8 cellular contexts compared by ENCODE assay signal in genomic region chr19:48965033-48965805, GRCh38. TPM values are rescaled to one million over a fixed set of nuclear protein-coding genes. Genes with fewer than 3 reads are reported as not detected.
A peak's percentile ranks its signal among the peaks of the same experiment; 100 is the strongest.
DNase-seq lines count a peak whose midpoint lies in the region; ATAC-seq and TF ChIP-seq lines count a peak whose summit lies in the region.

Gene FTL, plus strand, starts transcription at chr19:48965309. Its CDS starts 199 bp downstream, at chr19:48965508.

- H3K9me3 ChIP-seq in SU-DHL-6 (ENCODE audit: insufficient read depth, low read length) (no peaks in the 10 kb centered on the region), thoracic aorta (no peaks in the 10 kb centered on the region)

- H3K9me3 Mint-ChIP-seq in activated naive CD8-positive, alpha-beta T cell treated with anti-CD3 and anti-CD28 coated beads for 36 hours, result peaks cover 3% of the 10 kb centered on the region
- no peaks in the 10 kb centered on the region for H3K9me3 Mint-ChIP-seq in osteocyte (ENCODE audit: unreplicated experiment)

- POLR2A ChIA-PET in GM10248 (lab: Yijun Ruan, JAX), result interaction anchor here (0.8 to 3.8 kb wide), 12 partner anchors 11 to 172 kb away, joined by 3 to 67 read pairs (median 10); partner anchors contain the start of genes BAX, GYS1, NUCB1 and PPP1R15A

- peak within 1 kb of the TSS; percentile 15 for H2AFZ ChIP-seq in SU-DHL-6 (ENCODE audit: low read depth, low read length, severe bottlenecking)

- H3F3A ChIP-seq in SU-DHL-6 (ENCODE audit: insufficient read depth), result peaks cover 46% of the 10 kb centered on the region

- peaks cover 47% of the 10 kb centered on the region for H3K4me1 Mint-ChIP-seq in activated naive CD8-positive, alpha-beta T cell treated with anti-CD3 and anti-CD28 coated beads for 36 hours
- H3K4me1 Mint-ChIP-seq in osteocyte (ENCODE audit: unreplicated experiment), result peaks cover 56% of the 10 kb centered on the region

- peaks cover 14% of the 10 kb centered on the region for H3K79me2 ChIP-seq in SU-DHL-6 (ENCODE audit: insufficient read depth, low read length)

- H4K20me1 ChIP-seq in SU-DHL-6 (ENCODE audit: low read depth, low read length), result no peaks in the 10 kb centered on the region

- H3K27me3 ChIP-seq in SU-DHL-6 (ENCODE audit: low read length) (no peaks in the 10 kb centered on the region), thoracic aorta (replicated peaks; ENCODE audit: insufficient read depth) (no peaks in the 10 kb centered on the region)

- peak within 1 kb of the TSS; percentile 97 for H3K27ac Mint-ChIP-seq in activated naive CD8-positive, alpha-beta T cell treated with anti-CD3 and anti-CD28 coated beads for 36 hours
- H3K27ac Mint-ChIP-seq in osteocyte (ENCODE audit: unreplicated experiment), result peak within 1 kb of the TSS; percentile 98

- peak within 1 kb of the TSS; percentile 72 for H3K4me3 ChIP-seq in SU-DHL-6 (ENCODE audit: insufficient read depth, low read length, poor library complexity, severe bottlenecking)
- peak within 1 kb of the TSS; percentile 81 for H3K4me3 ChIP-seq in thoracic aorta

- H3K27me3 Mint-ChIP-seq in activated naive CD8-positive, alpha-beta T cell treated with anti-CD3 and anti-CD28 coated beads for 36 hours, result peaks cover 4% of the 10 kb centered on the region
- no peaks in the 10 kb centered on the region for H3K27me3 Mint-ChIP-seq in osteocyte (ENCODE audit: unreplicated experiment)

- H3K4me1 ChIP-seq in thoracic aorta (ENCODE audit: control insufficient read depth in 1 of 2, low read depth in 2 of 2), result peaks cover 15 to 49% of the 10 kb centered on the region in 2 donors

- H3K4me3 Mint-ChIP-seq in activated naive CD8-positive, alpha-beta T cell treated with anti-CD3 and anti-CD28 coated beads for 36 hours, result peak within 1 kb of the TSS; percentile 99
- peak within 1 kb of the TSS; percentile 95 for H3K4me3 Mint-ChIP-seq in osteocyte (ENCODE audit: unreplicated experiment)

- TF ChIP-seq CTCF in GM10248 (IDR thresholded peaks at IDR 0.05; ENCODE audit: control extremely low read depth, extremely low read depth, low read depth, missing control alignments), result no peak
- no peak for TF ChIP-seq CTCF in SU-DHL-6 (IDR thresholded peaks at IDR 0.05; ENCODE audit: insufficient read depth, low read length, poor library complexity, severe bottlenecking)
- TF ChIP-seq CTCF in osteocyte (IDR thresholded peaks at IDR 0.05), result no peak
- TF ChIP-seq CTCF in thoracic aorta (IDR thresholded peaks at IDR 0.05), result no peak

- no peaks in the 10 kb centered on the region for H3K9me2 ChIP-seq in SU-DHL-6 (replicated peaks; ENCODE audit: insufficient read depth, low read length)

- peak within 1 kb of the TSS; percentile 87 for H3K4me2 ChIP-seq in SU-DHL-6 (ENCODE audit: low read depth, low read length, poor library complexity, severe bottlenecking)

- H3K36me3 ChIP-seq in SU-DHL-6 (ENCODE audit: low read length) (no peaks in the 10 kb centered on the region), thoracic aorta (peaks cover 24% of the 10 kb centered on the region)

- H3K27ac ChIP-seq in SU-DHL-6 (ENCODE audit: low read depth, low read length) (peak within 1 kb of the TSS; percentile 91), thoracic aorta (peak within 1 kb of the TSS; percentile 95 to 98)

- peak; percentile 59 for ATAC-seq in HG02623 (IDR thresholded peaks at IDR 0.05; ENCODE audit: unreplicated experiment)
- peak; percentile 42 for ATAC-seq in thoracic aorta (ENCODE audit: insufficient number of reproducible peaks, low FRiP score, low read depth)

- DNase-seq in GM10248 (ENCODE audit: extremely low spot score), result peak; percentile 97
- peak; percentile 94 for DNase-seq in NCI-H1105 treated with DMSO at 0.1 percent for 48 hours (lab: John Stamatoyannopoulos, UW)
- DNase-seq in activated naive CD8-positive, alpha-beta T cell treated with anti-CD3 and anti-CD28 coated beads for 36 hours, result peak; percentile 96
- DNase-seq in glomerular visceral epithelial cell (ENCODE audit: extremely low spot score), result peak; percentile 98
- DNase-seq in osteocyte (ENCODE audit: extremely low spot score, unreplicated experiment), result peak; percentile 98
- DNase-seq in thoracic aorta (ENCODE audit: low spot score), result peak; percentile 89

- H3K9ac ChIP-seq in SU-DHL-6 (ENCODE audit: low read length), result peak within 1 kb of the TSS; percentile 73

- H3K36me3 Mint-ChIP-seq in activated naive CD8-positive, alpha-beta T cell treated with anti-CD3 and anti-CD28 coated beads for 36 hours, result peaks cover 38% of the 10 kb centered on the region
- peaks cover 22% of the 10 kb centered on the region for H3K36me3 Mint-ChIP-seq in osteocyte (ENCODE audit: unreplicated experiment)

- CTCF ChIA-PET in GM10248 (lab: Yijun Ruan, JAX), result interaction anchor here (1.1 to 3.1 kb wide), 3 partner anchors 12 to 28 kb away, joined by 3 to 27 read pairs (median 7); partner anchors contain the start of genes GYS1 and RUVBL2

RNA-seq across cellular contexts. Expression of gene FTL, which starts in this region (rescaled TPM):
- total RNA-seq in activated naive CD8-positive, alpha-beta T cell treated with anti-CD3 and anti-CD28 coated beads for 36 hours, result 1,000 to 10,000 TPM; 1,137 to 1,177 TPM
- total RNA-seq in osteocyte (2,724 and 2,792 TPM in 2 replicates), thoracic aorta (1,000 to 10,000 TPM; 3,403 to 7,108 TPM)

Comparison
In these comparisons a context has a peak if more than half of its experiments do, and no peak if none do; other contexts are left out.
1. Peak in every context shown above with its lines: DNase-seq, ATAC-seq, H3K4me3 ChIP-seq and H3K27ac ChIP-seq.